ENCODE assay signal across 1 cellular context in the genomic region with DNA sequence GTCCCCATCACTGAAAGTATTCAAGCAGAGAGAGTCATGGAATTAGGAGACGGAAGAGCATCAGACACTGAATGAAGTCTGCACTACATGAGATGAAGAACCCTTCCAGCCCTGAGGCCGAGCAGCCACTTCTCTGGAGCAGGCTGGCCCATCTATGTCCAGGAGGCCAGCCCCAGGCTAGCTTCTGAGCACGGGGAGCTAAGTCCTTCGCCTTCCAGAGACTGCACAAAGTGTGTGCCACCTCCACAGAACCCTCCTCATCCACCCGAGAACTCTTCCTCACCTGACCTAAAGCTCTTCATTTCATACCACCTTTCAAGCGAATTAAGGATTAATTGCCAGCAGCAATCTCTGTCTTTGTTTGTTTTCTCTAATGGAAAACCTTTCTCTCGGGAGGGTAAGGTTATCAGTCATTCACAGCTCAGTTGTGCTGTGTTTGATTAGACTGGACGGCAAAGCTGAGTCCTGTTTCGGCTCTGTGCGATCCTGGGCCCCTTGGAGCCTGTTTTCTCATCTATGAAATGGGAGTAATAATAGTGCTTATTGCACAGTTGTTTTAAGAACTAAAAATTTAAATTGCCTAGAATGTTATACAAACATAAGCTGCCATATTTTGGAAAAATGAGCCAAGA.
TF ChIP-seq lines count a peak whose summit lies in the region.

No MANE protein-coding gene starts in this region.

TF ChIP-seq in HepG2, 621 proteins besides CTCF, POLR2A, EP300 and RAD21:
- TF ChIP-seq DNMT3B (CRISPR knock-in tag; conservative IDR thresholded peaks at IDR 0.05) = no peak
- TF ChIP-seq, protein P1, sequence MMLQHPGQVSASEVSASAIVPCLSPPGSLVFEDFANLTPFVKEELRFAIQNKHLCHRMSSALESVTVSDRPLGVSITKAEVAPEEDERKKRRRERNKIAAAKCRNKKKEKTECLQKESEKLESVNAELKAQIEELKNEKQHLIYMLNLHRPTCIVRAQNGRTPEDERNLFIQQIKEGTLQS (CRISPR knock-in tag; IDR thresholded peaks at IDR 0.05) = no peak
- TF ChIP-seq ZNF34 (CRISPR knock-in tag; IDR thresholded peaks at IDR 0.05; ENCODE audit: borderline replicate concordance) = no peak
- TF ChIP-seq, protein P2, sequence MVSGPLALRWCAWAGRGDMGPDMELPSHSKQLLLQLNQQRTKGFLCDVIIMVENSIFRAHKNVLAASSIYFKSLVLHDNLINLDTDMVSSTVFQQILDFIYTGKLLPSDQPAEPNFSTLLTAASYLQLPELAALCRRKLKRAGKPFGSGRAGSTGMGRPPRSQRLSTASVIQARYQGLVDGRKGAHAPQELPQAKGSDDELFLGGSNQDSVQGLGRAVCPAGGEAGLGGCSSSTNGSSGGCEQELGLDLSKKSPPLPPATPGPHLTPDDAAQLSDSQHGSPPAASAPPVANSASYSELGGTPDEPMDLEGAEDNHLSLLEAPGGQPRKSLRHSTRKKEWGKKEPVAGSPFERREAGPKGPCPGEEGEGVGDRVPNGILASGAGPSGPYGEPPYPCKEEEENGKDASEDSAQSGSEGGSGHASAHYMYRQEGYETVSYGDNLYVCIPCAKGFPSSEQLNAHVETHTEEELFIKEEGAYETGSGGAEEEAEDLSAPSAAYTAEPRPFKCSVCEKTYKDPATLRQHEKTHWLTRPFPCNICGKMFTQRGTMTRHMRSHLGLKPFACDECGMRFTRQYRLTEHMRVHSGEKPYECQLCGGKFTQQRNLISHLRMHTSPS (CRISPR knock-in tag; IDR thresholded peaks at IDR 0.05; ENCODE audit: low read depth) = no peak
- no peak for TF ChIP-seq KLF11 (CRISPR knock-in tag; IDR thresholded peaks at IDR 0.05)
- TF ChIP-seq ZNF746 (CRISPR knock-in tag; IDR thresholded peaks at IDR 0.05) = no peak
- TF ChIP-seq ZNF674 (CRISPR knock-in tag; IDR thresholded peaks at IDR 0.05; ENCODE audit: low read depth) = no peak
- TF ChIP-seq ZNF563 (CRISPR knock-in tag; IDR thresholded peaks at IDR 0.05) = no peak
- no peak for TF ChIP-seq RXRB (CRISPR knock-in tag; IDR thresholded peaks at IDR 0.05; ENCODE audit: borderline replicate concordance)
- no peak for TF ChIP-seq PHB2 (IDR thresholded peaks at IDR 0.05; ENCODE audit: partially characterized antibody)
- no peak for TF ChIP-seq SUZ12 (IDR thresholded peaks at IDR 0.05; ENCODE audit: low read depth, low read length)
- no peak for TF ChIP-seq SP1 (IDR thresholded peaks at IDR 0.05)
- no peak for TF ChIP-seq SP1 (CRISPR knock-in tag; IDR thresholded peaks at IDR 0.05)
- peak; percentile 11; the same call in 1 of the 2 replicates for TF ChIP-seq KDM5B (CRISPR knock-in tag; IDR thresholded peaks at IDR 0.05; ENCODE audit: borderline replicate concordance)
- TF ChIP-seq ZNF788 (CRISPR knock-in tag; IDR thresholded peaks at IDR 0.05; ENCODE audit: borderline replicate concordance) = no peak
- TF ChIP-seq GFI1 (CRISPR knock-in tag; IDR thresholded peaks at IDR 0.05; ENCODE audit: borderline replicate concordance) = peak; percentile 83
- TF ChIP-seq AHR (CRISPR knock-in tag; IDR thresholded peaks at IDR 0.05) = no peak
- TF ChIP-seq ZNF839 (CRISPR knock-in tag; IDR thresholded peaks at IDR 0.05; ENCODE audit: borderline replicate concordance) = no peak
- 0 out of 2 replicates have a peak, but pooled peaks have one; percentile 2 for TF ChIP-seq ZNF598 (CRISPR knock-in tag; IDR thresholded peaks at IDR 0.05; ENCODE audit: borderline replicate concordance)
- no peak for TF ChIP-seq MIER3 (CRISPR knock-in tag; IDR thresholded peaks at IDR 0.05; ENCODE audit: borderline replicate concordance)
- no peak for TF ChIP-seq ZNF484 (CRISPR knock-in tag; IDR thresholded peaks at IDR 0.05; ENCODE audit: borderline replicate concordance, low read depth)
- peak; percentile 79 for TF ChIP-seq ZSCAN21 (CRISPR knock-in tag; IDR thresholded peaks at IDR 0.05; ENCODE audit: borderline replicate concordance)
- TF ChIP-seq ZNF136 (CRISPR knock-in tag; IDR thresholded peaks at IDR 0.05; ENCODE audit: low read depth) = no peak
- no peak for TF ChIP-seq HNRNPL (IDR thresholded peaks at IDR 0.05; ENCODE audit: low read depth, low read length)
- TF ChIP-seq ZNF629 (CRISPR knock-in tag; conservative IDR thresholded peaks at IDR 0.05) = peak; percentile 77
- no peak for TF ChIP-seq EZH2 (conservative IDR thresholded peaks at IDR 0.05; ENCODE audit: low read depth, low read length)
- TF ChIP-seq, protein P3, sequence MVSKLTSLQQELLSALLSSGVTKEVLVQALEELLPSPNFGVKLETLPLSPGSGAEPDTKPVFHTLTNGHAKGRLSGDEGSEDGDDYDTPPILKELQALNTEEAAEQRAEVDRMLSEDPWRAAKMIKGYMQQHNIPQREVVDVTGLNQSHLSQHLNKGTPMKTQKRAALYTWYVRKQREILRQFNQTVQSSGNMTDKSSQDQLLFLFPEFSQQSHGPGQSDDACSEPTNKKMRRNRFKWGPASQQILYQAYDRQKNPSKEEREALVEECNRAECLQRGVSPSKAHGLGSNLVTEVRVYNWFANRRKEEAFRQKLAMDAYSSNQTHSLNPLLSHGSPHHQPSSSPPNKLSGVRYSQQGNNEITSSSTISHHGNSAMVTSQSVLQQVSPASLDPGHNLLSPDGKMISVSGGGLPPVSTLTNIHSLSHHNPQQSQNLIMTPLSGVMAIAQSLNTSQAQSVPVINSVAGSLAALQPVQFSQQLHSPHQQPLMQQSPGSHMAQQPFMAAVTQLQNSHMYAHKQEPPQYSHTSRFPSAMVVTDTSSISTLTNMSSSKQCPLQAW (CRISPR knock-in tag; IDR thresholded peaks at IDR 0.05) = no peak
- TF ChIP-seq, protein P4, sequence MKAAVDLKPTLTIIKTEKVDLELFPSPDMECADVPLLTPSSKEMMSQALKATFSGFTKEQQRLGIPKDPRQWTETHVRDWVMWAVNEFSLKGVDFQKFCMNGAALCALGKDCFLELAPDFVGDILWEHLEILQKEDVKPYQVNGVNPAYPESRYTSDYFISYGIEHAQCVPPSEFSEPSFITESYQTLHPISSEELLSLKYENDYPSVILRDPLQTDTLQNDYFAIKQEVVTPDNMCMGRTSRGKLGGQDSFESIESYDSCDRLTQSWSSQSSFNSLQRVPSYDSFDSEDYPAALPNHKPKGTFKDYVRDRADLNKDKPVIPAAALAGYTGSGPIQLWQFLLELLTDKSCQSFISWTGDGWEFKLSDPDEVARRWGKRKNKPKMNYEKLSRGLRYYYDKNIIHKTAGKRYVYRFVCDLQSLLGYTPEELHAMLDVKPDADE (CRISPR knock-in tag; IDR thresholded peaks at IDR 0.05) = no peak
- TF ChIP-seq, protein P5, sequence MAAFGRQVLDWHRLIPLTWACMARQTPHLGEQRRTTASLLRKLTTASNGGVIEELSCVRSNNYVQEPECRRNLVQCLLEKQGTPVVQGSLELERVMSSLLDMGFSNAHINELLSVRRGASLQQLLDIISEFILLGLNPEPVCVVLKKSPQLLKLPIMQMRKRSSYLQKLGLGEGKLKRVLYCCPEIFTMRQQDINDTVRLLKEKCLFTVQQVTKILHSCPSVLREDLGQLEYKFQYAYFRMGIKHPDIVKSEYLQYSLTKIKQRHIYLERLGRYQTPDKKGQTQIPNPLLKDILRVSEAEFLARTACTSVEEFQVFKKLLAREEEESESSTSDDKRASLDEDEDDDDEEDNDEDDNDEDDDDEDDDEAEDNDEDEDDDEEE (CRISPR knock-in tag; IDR thresholded peaks at IDR 0.05) = 0 out of 2 replicates have a peak, but pooled peaks have one; percentile 48
- no peak for TF ChIP-seq MXI1 (IDR thresholded peaks at IDR 0.05; ENCODE audit: borderline replicate concordance, low read depth, low read length)
- 0 out of 2 replicates have a peak, but pooled peaks have one; percentile 23 for TF ChIP-seq ZNF350 (CRISPR knock-in tag; IDR thresholded peaks at IDR 0.05; ENCODE audit: borderline replicate concordance, low read depth)
- no peak for TF ChIP-seq ZNF260 (CRISPR knock-in tag; IDR thresholded peaks at IDR 0.05; ENCODE audit: borderline replicate concordance, low read depth)
- TF ChIP-seq NONO (IDR thresholded peaks at IDR 0.05) = no peak
- no peak for TF ChIP-seq NONO (CRISPR knock-in tag; conservative IDR thresholded peaks at IDR 0.05)
- TF ChIP-seq ZMYM3 (CRISPR knock-in tag; IDR thresholded peaks at IDR 0.05) = 0 out of 2 replicates have a peak, but pooled peaks have one; percentile 43
- no peak for TF ChIP-seq ZNF326 (CRISPR knock-in tag; IDR thresholded peaks at IDR 0.05; ENCODE audit: borderline replicate concordance)
